Comparison of ENCODE assay signal across 19 cellular contexts in the genomic region with DNA sequence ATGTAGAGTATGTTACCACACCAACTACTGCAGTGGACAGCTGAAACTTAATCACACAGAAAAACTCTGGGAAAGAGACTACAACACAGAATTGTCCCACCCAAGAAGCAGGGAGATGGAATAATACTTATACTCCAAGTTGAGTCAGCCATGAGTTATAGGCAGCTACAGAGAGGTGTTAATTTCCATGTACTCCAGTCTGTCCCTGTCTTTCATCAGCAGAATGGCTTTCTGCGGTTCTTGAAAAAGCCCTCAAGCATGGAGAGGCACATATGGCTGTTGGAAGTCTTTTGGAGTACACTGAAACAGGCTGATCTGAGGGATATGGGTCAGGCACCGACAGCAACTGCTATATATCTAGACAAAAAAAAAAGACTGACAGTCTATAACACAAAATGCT.
DNase-seq lines count a peak whose midpoint lies in the region; TF ChIP-seq lines count a peak whose summit lies in the region.
"Had no signal": no experiment of that assay in that cellular context is flagged by ENCODE, and none has a peak within 500 bp of the region (broad histone marks: within the 10 kb centered on the region; RNA-seq: fewer than 3 reads in every experiment).

No MANE protein-coding gene starts in this region.

- H3K36me3 ChIP-seq in endodermal cell (ENCODE audit: control insufficient read depth, insufficient read depth, low read length) (no peaks in the 10 kb centered on the region), smooth muscle cell (ENCODE audit: low read depth) (no peaks in the 10 kb centered on the region)
- H3K36me3 ChIP-seq: BE2C had no signal

- H3K9ac ChIP-seq in endodermal cell (ENCODE audit: extremely low read depth, low read length, poor library complexity, severe bottlenecking) (no peak overlapping the region), smooth muscle cell (ENCODE audit: low read depth) (no peak overlapping the region)

- no peaks in the 10 kb centered on the region for H3K79me2 ChIP-seq in smooth muscle cell (ENCODE audit: low read depth)

- no peaks in the 10 kb centered on the region for H3K9me3 Mint-ChIP-seq in endodermal cell

- TF ChIP-seq CTCF in endodermal cell (conservative IDR thresholded peaks at IDR 0.05), result no peak
- TF ChIP-seq CTCF in smooth muscle cell (IDR thresholded peaks at IDR 0.05; ENCODE audit: borderline replicate concordance, insufficient read depth, poor library complexity, severe bottlenecking), result no peak

- no peaks in the 10 kb centered on the region for H4K20me1 ChIP-seq in smooth muscle cell (ENCODE audit: low read depth)

- H3K36me3 Mint-ChIP-seq in endodermal cell (ENCODE audit: low read depth), result no peaks in the 10 kb centered on the region

- H3K4me3 Mint-ChIP-seq in endodermal cell, result no peak overlapping the region
- H3K4me3 Mint-ChIP-seq: CD4-positive, alpha-beta T cell; T-helper 1 cell treated with Interleukin-12 subunit alpha and Interleukin-12 subunit beta and Interleukin-4 antibody, amounts not matched to agents 30 μg/mL and 1 μg/mL, for 36 hours had no signal

- H3K27me3 ChIP-seq in endodermal cell (ENCODE audit: control insufficient read depth, insufficient read depth, low read length, poor library complexity, severe bottlenecking) (no peaks in the 10 kb centered on the region), smooth muscle cell (ENCODE audit: low read depth) (no peaks in the 10 kb centered on the region)
- H3K27me3 ChIP-seq: BE2C had no signal

- no peak overlapping the region for H3K27ac Mint-ChIP-seq in endodermal cell
- H3K27ac Mint-ChIP-seq: CD4-positive, alpha-beta T cell; T-helper 1 cell treated with Interleukin-12 subunit alpha and Interleukin-12 subunit beta and Interleukin-4 antibody, amounts not matched to agents 30 μg/mL and 1 μg/mL, for 36 hours had no signal

- H3K9me3 ChIP-seq in endodermal cell (ENCODE audit: control insufficient read depth, low read length) (no peaks in the 10 kb centered on the region), smooth muscle cell (replicated peaks; ENCODE audit: low read depth) (no peaks in the 10 kb centered on the region)
- H3K9me3 ChIP-seq: BE2C had no signal

- H3K27ac ChIP-seq in endodermal cell (ENCODE audit: low read depth, low read length), result peak overlapping the region; percentile 11
- H3K27ac ChIP-seq in smooth muscle cell (ENCODE audit: low read depth), result no peak overlapping the region
- H3K27ac ChIP-seq: PC-9, RWPE1 had no signal

- H3K4me3 ChIP-seq in endodermal cell (ENCODE audit: low read length), result no peak overlapping the region
- no peak overlapping the region for H3K4me3 ChIP-seq in smooth muscle cell
- H3K4me3 ChIP-seq: PC-9 had no signal

- no peaks in the 10 kb centered on the region for H3K27me3 Mint-ChIP-seq in endodermal cell (ENCODE audit: insufficient read depth)
- H3K27me3 Mint-ChIP-seq: CD4-positive, alpha-beta T cell had no signal

- H3K4me1 ChIP-seq in endodermal cell (ENCODE audit: control insufficient read depth, insufficient read depth, low read length), result no peaks in the 10 kb centered on the region
- H3K4me1 ChIP-seq in smooth muscle cell (ENCODE audit: low read depth), result peaks cover 4% of the 10 kb centered on the region
- H3K4me1 ChIP-seq: BE2C had no signal

- no peaks in the 10 kb centered on the region for H3K4me1 Mint-ChIP-seq in endodermal cell

- H3K4me2 ChIP-seq in smooth muscle cell, result peak overlapping the region; percentile 69
- H3K4me2 ChIP-seq: PC-9 had no signal

- WGBS in endodermal cell (ENCODE audit: insufficient coverage in 1 of 2, insufficient read length in 1 of 2), 2 experiments, result 90% methylated on average over 2 of the region's 2 CpGs; no CpG with 5 or more reads in 1 of the 2 experiments
- 2% methylated on average over 2 of the region's 2 CpGs for WGBS in smooth muscle cell (ENCODE audit: low lambda C conversion rate)

- H3F3A ChIP-seq in smooth muscle cell (ENCODE audit: low read depth), result no peaks in the 10 kb centered on the region

- H2AFZ ChIP-seq in smooth muscle cell (ENCODE audit: low read depth), result no peak overlapping the region
- H2AFZ ChIP-seq: PC-9 had no signal

- peak; percentile 3 for DNase-seq in NCI-H82 (lab: John Stamatoyannopoulos, UW)
- no peak for DNase-seq in NCI-H82 treated with DMSO at 0.1 percent for 48 hours (lab: John Stamatoyannopoulos, UW; ENCODE audit: unreplicated experiment)
- peak; percentile 65 for DNase-seq in NCI-H345 treated with DMSO at 0.1 percent for 48 hours (lab: John Stamatoyannopoulos, UW; ENCODE audit: unreplicated experiment)
- no peak for DNase-seq in endodermal cell
- no peak for DNase-seq in smooth muscle cell (lab: John Stamatoyannopoulos, UW; ENCODE audit: unreplicated experiment)
- no peak for DNase-seq in C1 segment of cervical spinal cord (lab: John Stamatoyannopoulos, UW)
- no peak for DNase-seq in mesenteric fat pad (ENCODE audit: low spot score)
- no peak for DNase-seq in 8988T
- DNase-seq: BE2C; CD4-positive, alpha-beta T cell; DMS153; EL; NCI-H1105 treated with DMSO at 0.1 percent for 48 hours; NCI-H2029 treated with DMSO at 0.1 percent for 48 hours; NCI-H69; PC-9; SIG-M5 had no signal

Comparison
In these comparisons a context has a peak if more than half of its experiments do, and no peak if none do; other contexts are left out.
1. DNase-seq: peak in NCI-H82 (single experiment) and NCI-H345 treated with DMSO at 0.1 percent for 48 hours (single experiment); none in NCI-H82 treated with DMSO at 0.1 percent for 48 hours (single experiment), endodermal cell (single experiment), smooth muscle cell (single experiment), C1 segment of cervical spinal cord (0 of 14), mesenteric fat pad (single experiment) and 8988T (single experiment).